8 cellular contexts compared by ENCODE assay signal in genomic region chr10:69802424-69803161, GRCh38. TPM values are rescaled to one million over a fixed set of nuclear protein-coding genes. Genes with fewer than 3 reads are reported as not detected.
DNase-seq lines count a peak whose midpoint lies in the region; ATAC-seq and TF ChIP-seq lines count a peak whose summit lies in the region.

No MANE protein-coding gene starts in this region.

- TF ChIP-seq CTCF in astrocyte of the cerebellum (IDR thresholded peaks at IDR 0.05; ENCODE audit: low read depth, low read length, missing control alignments): peak; percentile 33
- TF ChIP-seq CTCF in smooth muscle cell (IDR thresholded peaks at IDR 0.05; ENCODE audit: borderline replicate concordance, insufficient read depth, poor library complexity, severe bottlenecking): no peak

- ATAC-seq in GM18873 (IDR thresholded peaks at IDR 0.05; ENCODE audit: low FRiP score, unreplicated experiment): no peak
- no peak for ATAC-seq in HG03196 (IDR thresholded peaks at IDR 0.05; ENCODE audit: unreplicated experiment)

- H3K27ac ChIP-seq in smooth muscle cell (ENCODE audit: low read depth): no peak overlapping the region

- H3F3A ChIP-seq in smooth muscle cell (ENCODE audit: low read depth): no peaks in the 10 kb centered on the region

- H3K4me3 ChIP-seq in astrocyte of the cerebellum (ENCODE audit: low read depth, low read length) (peak overlapping the region; percentile 76), iPS-15b (ENCODE audit: low read depth, low read length) (peak overlapping the region; percentile 82), smooth muscle cell (peak overlapping the region; percentile 68)

- no peak overlapping the region for H3K9ac ChIP-seq in iPS-15b (ENCODE audit: low read depth, low read length)
- peak overlapping the region; percentile 11 for H3K9ac ChIP-seq in smooth muscle cell (ENCODE audit: low read depth)

- in situ Hi-C loops in astrocyte of the cerebellum (cut with HindIII; ENCODE audit: low sequenced_read_pairs): no loop called here

- 2% methylated on average over 63 of the region's 80 CpGs for WGBS in smooth muscle cell (ENCODE audit: low lambda C conversion rate)

- H3K27me3 ChIP-seq in iPS-15b (ENCODE audit: control insufficient read depth, insufficient read depth, low read length) (peaks cover 31% of the 10 kb centered on the region), smooth muscle cell (ENCODE audit: low read depth) (peaks cover 11% of the 10 kb centered on the region)

- H4K20me1 ChIP-seq in smooth muscle cell (ENCODE audit: low read depth): no peaks in the 10 kb centered on the region

- peak overlapping the region; percentile 99 for H3K4me2 ChIP-seq in smooth muscle cell

- no peaks in the 10 kb centered on the region for H3K79me2 ChIP-seq in smooth muscle cell (ENCODE audit: low read depth)

- peak overlapping the region; percentile 93 for H2AFZ ChIP-seq in smooth muscle cell (ENCODE audit: low read depth)

- DNase-seq in HCEC 1CT: peak; percentile 66
- no peak for DNase-seq in astrocyte of the cerebellum (ENCODE audit: low read depth)
- DNase-seq in smooth muscle cell (lab: John Stamatoyannopoulos, UW; ENCODE audit: unreplicated experiment): peak; percentile 29
- no peak for DNase-seq in germinal center (ENCODE audit: low spot score)
- DNase-seq in NCI-H82 treated with DMSO at 0.1 percent for 48 hours (lab: John Stamatoyannopoulos, UW; ENCODE audit: unreplicated experiment): no peak

- H3K36me3 ChIP-seq in iPS-15b (ENCODE audit: control insufficient read depth, insufficient read depth, low read length): no peaks in the 10 kb centered on the region
- H3K36me3 ChIP-seq in smooth muscle cell (ENCODE audit: low read depth): no peaks in the 10 kb centered on the region

- H3K4me1 ChIP-seq in iPS-15b (ENCODE audit: control insufficient read depth, insufficient read depth, low read length) (peaks cover 13% of the 10 kb centered on the region), smooth muscle cell (ENCODE audit: low read depth) (peaks cover 9% of the 10 kb centered on the region)

- H3K9me3 ChIP-seq in iPS-15b (ENCODE audit: control insufficient read depth, insufficient read depth, low read length) (no peaks in the 10 kb centered on the region), smooth muscle cell (replicated peaks; ENCODE audit: low read depth) (no peaks in the 10 kb centered on the region)

RNA-seq across cellular contexts. Expression of gene COL13A1, which starts 0.9 kb away (rescaled TPM):
- total RNA-seq in smooth muscle cell: 4.9 and 6.1 TPM in 2 replicates
- 11.6 and 15.0 TPM in 2 replicates for polyA plus RNA-seq in smooth muscle cell

Comparison
In these comparisons a context has a peak if more than half of its experiments do, and no peak if none do; other contexts are left out.
1. DNase-seq: peak in HCEC 1CT (single experiment) and smooth muscle cell (single experiment); none in astrocyte of the cerebellum (single experiment), germinal center (single experiment) and NCI-H82 treated with DMSO at 0.1 percent for 48 hours (single experiment).
2. Peak in every context shown above with its lines, with median percentiles within 50 percentile points of each other: H3K4me3 ChIP-seq.